ENCODE assay signal across 1 cellular context in the genomic region with DNA sequence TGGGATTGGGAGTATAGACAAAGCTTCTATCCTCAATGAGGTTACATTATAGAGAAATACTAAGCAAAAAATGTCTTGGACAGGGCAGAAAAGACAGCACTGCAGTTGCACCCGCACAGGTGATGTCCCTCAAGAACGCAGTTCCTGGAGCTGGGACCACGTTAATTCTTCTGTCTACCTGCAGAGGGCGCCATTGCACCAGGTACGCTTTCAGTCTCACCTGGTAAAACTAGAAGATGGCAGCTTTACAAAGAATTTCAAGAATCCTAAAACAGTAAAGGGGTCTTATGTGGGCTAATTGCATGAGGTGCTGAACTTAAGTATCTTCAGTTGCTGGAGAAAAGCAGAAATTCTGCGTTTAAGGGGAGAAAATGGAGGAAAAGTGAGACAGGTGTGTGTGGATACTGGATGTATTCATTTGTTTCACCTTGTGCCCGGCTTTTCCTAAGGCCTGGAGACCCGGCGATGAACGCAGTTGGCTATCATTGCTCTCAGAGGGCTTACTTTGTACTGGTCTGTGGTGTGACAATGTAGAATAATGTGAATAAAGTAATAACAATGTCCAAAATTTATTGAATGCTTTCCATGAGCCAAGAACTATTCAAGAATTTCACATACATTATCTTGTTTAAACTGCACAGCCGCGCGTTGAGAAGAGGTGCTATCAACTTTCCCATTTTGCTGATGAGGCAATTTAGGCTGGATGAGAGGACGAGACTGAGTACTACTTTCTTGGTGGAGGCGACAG.
TF ChIP-seq lines count a peak whose summit lies in the region.

No MANE protein-coding gene starts in this region.

TF ChIP-seq in K562, 482 proteins besides CTCF, POLR2A, EP300 and RAD21 (continued from another document):
- TF ChIP-seq STAG1 (CRISPR knock-in tag; IDR thresholded peaks at IDR 0.05; ENCODE audit: borderline replicate concordance) (peak; percentile 58; the same call in 1 of the 2 replicates), MAFK (IDR thresholded peaks at IDR 0.05; ENCODE audit: low read length) (peak; percentile 93), ZNF316 (IDR thresholded peaks at IDR 0.05) (peak; percentile 92), C11orf30 (IDR thresholded peaks at IDR 0.05; ENCODE audit: low read depth) (peak; percentile 78), CC2D1A (IDR thresholded peaks at IDR 0.05) (peak; percentile 52; the same call in 1 of the 2 replicates), MECOM (CRISPR knock-in tag; IDR thresholded peaks at IDR 0.05) (no peak)
